ENCODE assay signal across 8 cellular contexts in genomic region chr17:32518856-32519768, GRCh38. TPM values are rescaled to one million over a fixed set of nuclear protein-coding genes. Genes with fewer than 3 reads are reported as not detected.
DNase-seq lines count a peak whose midpoint lies in the region; FAIRE-seq and TF ChIP-seq lines count a peak whose summit lies in the region.

No MANE protein-coding gene starts in this region.

- H3K4me1 ChIP-seq in endocrine pancreas (ENCODE audit: control insufficient read depth, insufficient read depth, low read length) (no peaks in the 10 kb centered on the region), suprapubic skin (peaks cover 22% of the 10 kb centered on the region)

- H3K4me3 ChIP-seq in endocrine pancreas (ENCODE audit: control insufficient read depth, insufficient read depth, low read length) (peak overlapping the region; percentile 57), suprapubic skin (peak overlapping the region; percentile 60)

- peak; percentile 86 for FAIRE-seq in GM12891 (lab: Jason Lieb, UNC)

- H3K36me3 ChIP-seq in endocrine pancreas (ENCODE audit: control insufficient read depth, insufficient read depth, low read length) (no peaks in the 10 kb centered on the region), suprapubic skin (no peaks in the 10 kb centered on the region)

- H3K9me3 ChIP-seq in endocrine pancreas (ENCODE audit: control insufficient read depth, low read length) (no peaks in the 10 kb centered on the region), suprapubic skin (no peaks in the 10 kb centered on the region)

- no peak for TF ChIP-seq CTCF in suprapubic skin (IDR thresholded peaks at IDR 0.05)

- TF ChIP-seq EP300 in suprapubic skin (IDR thresholded peaks at IDR 0.05): no peak

- 13% methylated on average over 59 of the region's 84 CpGs for WGBS in suprapubic skin

- DNase-seq in GM12891 (ENCODE audit: insufficient read length, low spot score) (no peak), NCI-H2171 (lab: John Stamatoyannopoulos, UW) (peak; percentile 84), myocyte (ENCODE audit: low read depth) (peak; percentile 92), suprapubic skin (ENCODE audit: low spot score in 2 of 2) (peak in 1 of 2 donors; percentile 67), LoVo (ENCODE audit: low spot score) (no peak), dedifferentiated amniotic fluid mesenchymal stem cell (ENCODE audit: extremely low spot score) (no peak)
- DNase-seq in activated CD8-positive, alpha-beta memory T cell treated with anti-CD3 and anti-CD28 coated beads for 24 hours: peak; percentile 71

- TF ChIP-seq POLR2A in GM12891 (IDR thresholded peaks at IDR 0.05; ENCODE audit: low read depth, low read length): no peak; the same call in 1 of the 2 replicates
- no peak for TF ChIP-seq POLR2A in suprapubic skin (IDR thresholded peaks at IDR 0.05)

- H3K27me3 ChIP-seq in endocrine pancreas (ENCODE audit: control insufficient read depth, insufficient read depth, low read length) (no peaks in the 10 kb centered on the region), suprapubic skin (no peaks in the 10 kb centered on the region)

- peak overlapping the region; percentile 55 for H3K9ac ChIP-seq in endocrine pancreas (ENCODE audit: control insufficient read depth, insufficient read depth, low read length)

- H3K27ac ChIP-seq in suprapubic skin: no peak overlapping the region

TF ChIP-seq in GM12891, 5 proteins besides CTCF, POLR2A, EP300 and RAD21:
- TF ChIP-seq POLR2AphosphoS5 (IDR thresholded peaks at IDR 0.05; ENCODE audit: low read depth, low read length) (no peak), PAX5 (IDR thresholded peaks at IDR 0.05; ENCODE audit: insufficient read depth, low read length, severe bottlenecking) (peak; percentile 31)

RNA-seq across cellular contexts. Expression of gene CDK5R1, which starts 32.3 kb away (rescaled TPM):
- polyA plus RNA-seq in GM12891 (2012; ENCODE audit: low read depth, missing spikeins): 20.3 TPM
- total RNA-seq in myocyte: 25.8 and 39.6 TPM in 2 replicates
- 13.4 TPM for polyA plus RNA-seq in myocyte (2012)
- total RNA-seq in suprapubic skin: 1 to 10 TPM; 3.5 to 6.9 (median 5.5) TPM

Comparison
In these comparisons a context has a peak if more than half of its experiments do, and no peak if none do; other contexts are left out.
1. DNase-seq: peak in NCI-H2171 (single experiment), activated CD8-positive, alpha-beta memory T cell treated with anti-CD3 and anti-CD28 coated beads for 24 hours (single experiment) and myocyte (single experiment); none in GM12891 (single experiment), LoVo (single experiment) and dedifferentiated amniotic fluid mesenchymal stem cell (single experiment).